Comparison of ENCODE assay signal across 26 cellular contexts in the genomic region with DNA sequence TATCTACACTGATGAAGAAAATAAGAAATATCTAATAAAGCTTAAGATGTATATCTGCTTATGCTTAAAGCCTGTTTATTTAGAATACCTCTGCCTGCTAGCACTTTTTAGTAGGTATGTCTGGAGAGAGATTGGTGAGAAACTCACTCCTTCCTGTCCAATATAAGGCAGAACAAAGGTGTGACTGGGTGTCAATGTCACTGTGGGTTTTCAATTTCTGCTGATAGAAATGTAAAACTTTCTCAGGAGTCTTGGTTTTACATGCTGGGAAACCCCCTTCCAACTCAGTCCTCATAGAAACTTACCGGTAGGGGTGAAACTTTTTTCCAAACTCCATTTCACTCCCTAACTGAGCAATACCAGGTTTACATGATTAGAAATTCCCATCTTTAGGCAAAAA. TPM values are rescaled to one million over a fixed set of nuclear protein-coding genes. Genes with fewer than 3 reads are reported as not detected.
DNase-seq lines count a peak whose midpoint lies in the region; ATAC-seq, FAIRE-seq and TF ChIP-seq lines count a peak whose summit lies in the region.
"Had no signal": no experiment of that assay in that cellular context is flagged by ENCODE, and none has a peak within 500 bp of the region (broad histone marks: within the 10 kb centered on the region; RNA-seq: fewer than 3 reads in every experiment).

No MANE protein-coding gene starts in this region.

- DNase-seq in activated T-cell treated with anti-CD3 and anti-CD28 coated beads, Interleukin-2, amount 50 U/mL, for 24 hours = no peak
- no peak for DNase-seq in activated T-cell treated with anti-CD3 and anti-CD28 coated beads, Interleukin-2, amount 50 U/mL, for 48 hours
- DNase-seq in GM18507 (ENCODE audit: extremely low spot score, insufficient read length, low read depth) = no peak
- no peak for DNase-seq in activated naive CD8-positive, alpha-beta T cell treated with anti-CD3 and anti-CD28 coated beads, Interleukin-2, amount 50 U/mL, for 24 hours
- no peak for DNase-seq in GM12891 (ENCODE audit: insufficient read length, low spot score)
- no peak for DNase-seq in NCI-H774 (lab: John Stamatoyannopoulos, UW)
- no peak for DNase-seq in SHP77 treated with DMSO at 0.1 percent for 48 hours (lab: John Stamatoyannopoulos, UW)
- DNase-seq: activated CD4-positive, alpha-beta T cell treated with anti-CD3 and anti-CD28 coated beads for 4 hours; COR-L47; DMS79; effector CD8-positive, alpha-beta T cell; gastrocnemius medialis; hippocampal formation; left ventricle myocardium inferior; NCI-H1092 treated with DMSO at 0.1 percent for 48 hours; NCI-H1930; NCI-H226; nephron progenitor cell; right cardiac atrium; Right ventricle myocardium superior; testis; uterus had no signal

- no peak overlapping the region for H3K4me3 Mint-ChIP-seq in activated T-cell treated with anti-CD3 and anti-CD28 coated beads, Interleukin-2, amount 50 U/mL, for 24 hours
- no peak overlapping the region for H3K4me3 Mint-ChIP-seq in activated naive CD8-positive, alpha-beta T cell treated with anti-CD3 and anti-CD28 coated beads, Interleukin-2, amount 50 U/mL, for 24 hours
- H3K4me3 Mint-ChIP-seq: activated naive CD8-positive, alpha-beta T cell; nephron progenitor cell had no signal

- no peak for TF ChIP-seq POLR2A in GM12891 (IDR thresholded peaks at IDR 0.05; ENCODE audit: low read depth, low read length)

- H3K36me3 Mint-ChIP-seq in activated T-cell treated with anti-CD3 and anti-CD28 coated beads, Interleukin-2, amount 50 U/mL, for 24 hours (ENCODE audit: low read depth) = no peaks in the 10 kb centered on the region
- H3K36me3 Mint-ChIP-seq in activated naive CD8-positive, alpha-beta T cell treated with anti-CD3 and anti-CD28 coated beads, Interleukin-2, amount 50 U/mL, for 24 hours (ENCODE audit: low read depth) = no peaks in the 10 kb centered on the region
- H3K36me3 Mint-ChIP-seq: activated naive CD8-positive, alpha-beta T cell had no signal

- H3K27me3 Mint-ChIP-seq in activated T-cell treated with anti-CD3 and anti-CD28 coated beads, Interleukin-2, amount 50 U/mL, for 24 hours = peaks cover 27% of the 10 kb centered on the region
- peaks cover 18% of the 10 kb centered on the region for H3K27me3 Mint-ChIP-seq in activated naive CD8-positive, alpha-beta T cell treated with anti-CD3 and anti-CD28 coated beads, Interleukin-2, amount 50 U/mL, for 24 hours

- H3K9me3 Mint-ChIP-seq in activated T-cell treated with anti-CD3 and anti-CD28 coated beads, Interleukin-2, amount 50 U/mL, for 24 hours = no peaks in the 10 kb centered on the region
- H3K9me3 Mint-ChIP-seq in activated naive CD8-positive, alpha-beta T cell treated with anti-CD3 and anti-CD28 coated beads, Interleukin-2, amount 50 U/mL, for 24 hours = no peaks in the 10 kb centered on the region
- H3K9me3 Mint-ChIP-seq: nephron progenitor cell had no signal

- peak; percentile 41 for ATAC-seq in HG03520 (IDR thresholded peaks at IDR 0.05; ENCODE audit: unreplicated experiment)
- peak; percentile 57 for ATAC-seq in activated naive CD8-positive, alpha-beta T cell treated with anti-CD3 and anti-CD28 coated beads, Interleukin-2, amount 50 U/mL, for 24 hours
- ATAC-seq: esophagus mucosa, gastrocnemius medialis, right cardiac atrium had no signal

- peaks cover 25% of the 10 kb centered on the region for H3K4me1 Mint-ChIP-seq in activated T-cell treated with anti-CD3 and anti-CD28 coated beads, Interleukin-2, amount 50 U/mL, for 24 hours (ENCODE audit: low read depth)
- peaks cover 20% of the 10 kb centered on the region for H3K4me1 Mint-ChIP-seq in activated naive CD8-positive, alpha-beta T cell treated with anti-CD3 and anti-CD28 coated beads, Interleukin-2, amount 50 U/mL, for 24 hours

- FAIRE-seq in GM18507 (lab: Jason Lieb, UNC) (peak; percentile 54), GM12891 (lab: Jason Lieb, UNC) (no peak)
- FAIRE-seq: TTC549 had no signal

- H3K27ac Mint-ChIP-seq in activated T-cell treated with anti-CD3 and anti-CD28 coated beads, Interleukin-2, amount 50 U/mL, for 24 hours = peak overlapping the region; percentile 47
- no peak overlapping the region for H3K27ac Mint-ChIP-seq in activated naive CD8-positive, alpha-beta T cell treated with anti-CD3 and anti-CD28 coated beads, Interleukin-2, amount 50 U/mL, for 24 hours
- H3K27ac Mint-ChIP-seq: activated naive CD8-positive, alpha-beta T cell; nephron progenitor cell had no signal

TF ChIP-seq in GM12891, 5 proteins besides CTCF, POLR2A, EP300 and RAD21:
- TF ChIP-seq TAF1 (IDR thresholded peaks at IDR 0.05; ENCODE audit: low read depth, low read length) = no peak
- no peak for TF ChIP-seq POU2F2 (IDR thresholded peaks at IDR 0.05; ENCODE audit: low read depth, low read length)
- no peak for TF ChIP-seq POLR2AphosphoS5 (IDR thresholded peaks at IDR 0.05; ENCODE audit: low read depth, low read length)
- TF ChIP-seq PAX5 (IDR thresholded peaks at IDR 0.05; ENCODE audit: insufficient read depth, low read length, severe bottlenecking) = no peak
- no peak for TF ChIP-seq SPI1 (IDR thresholded peaks at IDR 0.05; ENCODE audit: low read depth, low read length)

RNA-seq across cellular contexts. Expression of gene MPHOSPH6, which starts 17.8 kb away (rescaled TPM):
- 14.6 TPM for polyA plus RNA-seq in GM12891 (2012; ENCODE audit: low read depth, missing spikeins)
